ENCODE assay signal across 1 cellular context in the genomic region with DNA sequence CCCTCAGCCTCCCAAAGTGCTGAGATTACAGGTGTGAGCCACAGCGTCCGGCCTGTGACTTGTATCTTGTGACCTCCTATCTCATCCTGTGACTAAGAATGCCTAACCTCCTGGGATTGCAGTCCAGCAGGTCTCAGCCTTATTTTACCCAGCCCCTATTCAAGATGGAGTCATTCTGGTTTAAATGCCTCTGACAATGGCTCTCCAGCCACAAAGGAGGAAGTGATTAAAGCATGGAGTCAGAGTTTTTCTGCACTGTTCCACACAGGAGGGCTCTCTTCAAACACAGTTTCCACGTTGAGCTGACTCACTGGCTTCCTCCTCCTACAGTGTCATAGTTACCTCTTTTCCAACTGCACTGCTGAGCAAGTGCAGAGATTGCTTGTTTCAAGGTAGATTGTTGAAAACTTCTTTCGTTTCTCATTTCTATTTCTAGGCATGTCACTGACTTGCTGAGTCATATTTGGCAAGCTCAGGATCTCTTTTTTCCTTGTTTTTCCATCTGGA.
TF ChIP-seq lines count a peak whose summit lies in the region.

No MANE protein-coding gene starts in this region.

TF ChIP-seq in A549, 52 proteins besides CTCF, POLR2A, EP300 and RAD21:
- TF ChIP-seq MAFK (IDR thresholded peaks at IDR 0.05; ENCODE audit: partially characterized antibody) (peak; percentile 21), SREBF2 (IDR thresholded peaks at IDR 0.05) (no peak), FOSL2 (IDR thresholded peaks at IDR 0.05) (no peak), FOSL2 (CRISPR knock-in tag; IDR thresholded peaks at IDR 0.05) (no peak)
